Comparison of ENCODE assay signal across 11 cellular contexts in genomic region chr2:216217904-216218260, GRCh38.
DNase-seq lines count a peak whose midpoint lies in the region; ATAC-seq and TF ChIP-seq lines count a peak whose summit lies in the region.
"Had no signal": no experiment of that assay in that cellular context is flagged by ENCODE, and none has a peak within 500 bp of the region (broad histone marks: within the 10 kb centered on the region; RNA-seq: fewer than 3 reads in every experiment).

No MANE protein-coding gene starts in this region.

- no peaks in the 10 kb centered on the region for H3K79me2 ChIP-seq in PC-9 (ENCODE audit: low read depth)

- DNase-seq in PC-9 (no peak), prostate gland (ENCODE audit: low spot score) (no peak), HUDEP-2 (lab: John Stamatoyannopoulos, UW; ENCODE audit: unreplicated experiment in 76 of 76) (no peak), DMS153 (lab: John Stamatoyannopoulos, UW) (no peak), GOT3 (lab: John Stamatoyannopoulos, UW) (no peak)
- DNase-seq: NCI-H1436 treated with DMSO at 0.1 percent for 48 hours had no signal

- no TSS peak for BruUV-seq in PC-9 (replicated peaks; lab: Mats Ljungman, UMichigan)

- no peaks in the 10 kb centered on the region for H3K36me3 ChIP-seq in PC-9 (ENCODE audit: low read depth)
- H3K36me3 ChIP-seq in mesodermal cell (ENCODE audit: control insufficient read depth, insufficient read depth, low read length), result peaks cover 27% of the 10 kb centered on the region
- H3K36me3 ChIP-seq in prostate gland, result no peaks in the 10 kb centered on the region
- H3K36me3 ChIP-seq: adrenal gland had no signal

- H3K27ac ChIP-seq in PC-9 (peak overlapping the region; percentile 38), mesodermal cell (ENCODE audit: low read depth, low read length, severe bottlenecking) (peak overlapping the region; percentile 94), prostate gland (no peak overlapping the region)

- intact Hi-C loops in PC-9 (cut with micrococcal nuclease; ENCODE audit: unreplicated experiment), result loop anchor here (2.0 to 10.0 kb wide), 3 partner anchors 155 to 277 kb away; partner anchors contain the start of genes MARCHF4, RPL37A and SMARCAL1
- intact Hi-C loops in prostate gland (cut with DNase I), result no loop called here

- TF ChIP-seq POLR2A in prostate gland (IDR thresholded peaks at IDR 0.05), result no peak

- ATAC-seq in GM18907 (IDR thresholded peaks at IDR 0.05; ENCODE audit: unreplicated experiment) (peak; percentile 33), GM21723 (IDR thresholded peaks at IDR 0.05; ENCODE audit: unreplicated experiment) (peak; percentile 54)
- ATAC-seq: WTC11 had no signal

- CTCF ChIA-PET in PC-9 (lab: Charles Lee), result interaction anchor here (0.6 kb wide), 1 partner anchor 1355 kb away, joined by 3 read pairs; no protein-coding TSS in a partner anchor

- H3F3A ChIP-seq in PC-9 (ENCODE audit: insufficient read depth, low read depth), result peaks cover 34% of the 10 kb centered on the region

- H3K27me3 ChIP-seq in PC-9 (ENCODE audit: insufficient read depth, low read depth) (no peaks in the 10 kb centered on the region), prostate gland (replicated peaks; ENCODE audit: insufficient read depth) (no peaks in the 10 kb centered on the region)
- H3K27me3 ChIP-seq: adrenal gland had no signal

- TF ChIP-seq CTCF in PC-9 (conservative IDR thresholded peaks at IDR 0.05), result no peak
- TF ChIP-seq CTCF in prostate gland (IDR thresholded peaks at IDR 0.05), result no peak

- POLR2A ChIA-PET in PC-9 (lab: Charles Lee; ENCODE audit: unreplicated experiment), result interaction anchor here (0.6 to 0.7 kb wide), 2 partner anchors 98 to 182 kb away, joined by 3 read pairs; no protein-coding TSS in a partner anchor

- no peak overlapping the region for H2AFZ ChIP-seq in PC-9

- no peak overlapping the region for H3K4me3 ChIP-seq in PC-9
- H3K4me3 ChIP-seq in mesodermal cell (ENCODE audit: extremely low read depth, insufficient read depth, low read length, poor library complexity, severe bottlenecking), result no peak overlapping the region
- H3K4me3 ChIP-seq in prostate gland, result no peak overlapping the region
- H3K4me3 ChIP-seq: adrenal gland had no signal

- no peaks in the 10 kb centered on the region for H3K9me3 ChIP-seq in PC-9 (ENCODE audit: insufficient read depth, low read depth)
- no peaks in the 10 kb centered on the region for H3K9me3 ChIP-seq in mesodermal cell (ENCODE audit: control insufficient read depth, low read length)
- no peaks in the 10 kb centered on the region for H3K9me3 ChIP-seq in prostate gland
- H3K9me3 ChIP-seq: adrenal gland had no signal

- H3K4me1 ChIP-seq in PC-9 (replicated peaks; ENCODE audit: insufficient read depth) (peaks cover 66% of the 10 kb centered on the region), mesodermal cell (ENCODE audit: control insufficient read depth, insufficient read depth, low read length, poor library complexity, severe bottlenecking) (peaks cover 71% of the 10 kb centered on the region), prostate gland (replicated peaks) (no peaks in the 10 kb centered on the region)

- peak overlapping the region; percentile 50 for H3K4me2 ChIP-seq in PC-9

- H4K20me1 ChIP-seq in PC-9 (ENCODE audit: insufficient read depth), result no peaks in the 10 kb centered on the region

- H3K9me2 ChIP-seq in PC-9 (ENCODE audit: insufficient read depth), result no peaks in the 10 kb centered on the region

- 92 to 95% methylated on average over 2 of the region's 2 CpGs for WGBS in mesodermal cell (ENCODE audit: insufficient coverage in 2 of 2), 2 experiments
- WGBS in prostate gland, result 75% methylated on average over 2 of the region's 2 CpGs

Comparison
In these comparisons a context has a peak if more than half of its experiments do, and no peak if none do; other contexts are left out.
1. H3K27ac ChIP-seq: peak in PC-9 (single experiment) and mesodermal cell (single experiment); none in prostate gland (0 of 2).